ENCODE assay signal across 25 cellular contexts in the genomic region with DNA sequence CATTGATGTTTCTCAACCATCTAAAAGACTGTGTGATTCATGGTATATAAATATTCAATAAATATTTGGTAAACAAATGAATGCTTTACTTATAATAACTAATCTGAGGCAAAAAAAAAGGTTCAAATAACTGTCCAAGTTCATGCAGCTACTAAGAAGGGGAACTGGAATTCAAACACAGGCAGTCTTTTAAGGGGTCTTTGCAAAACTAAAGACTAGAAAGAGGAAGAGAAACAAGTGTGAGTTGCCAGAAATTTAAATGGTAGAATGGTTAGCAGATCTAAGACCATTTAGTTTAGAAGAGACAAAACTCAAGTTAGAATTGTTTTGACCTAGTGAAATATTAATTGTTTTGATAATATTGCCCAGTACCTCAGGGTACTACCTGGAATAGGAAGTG.
DNase-seq lines count a peak whose midpoint lies in the region; ATAC-seq, FAIRE-seq and TF ChIP-seq lines count a peak whose summit lies in the region.
"Had no signal": no experiment of that assay in that cellular context is flagged by ENCODE, and none has a peak within 500 bp of the region (broad histone marks: within the 10 kb centered on the region; RNA-seq: fewer than 3 reads in every experiment).

No MANE protein-coding gene starts in this region.

- in situ Hi-C loops in GM13977 (cut with MboI; ENCODE audit: low pct_unique_long_range_greater_than_20kb, low sequenced_read_pairs, unreplicated experiment): no loop called here

- peak; percentile 34 for ATAC-seq in GM19468 (IDR thresholded peaks at IDR 0.05; ENCODE audit: extremely low read depth, unreplicated experiment)
- peak; percentile 88 for ATAC-seq in HG03103 (IDR thresholded peaks at IDR 0.05; ENCODE audit: low read depth, unreplicated experiment)
- no peak for ATAC-seq in GM18519 (IDR thresholded peaks at IDR 0.05; ENCODE audit: low FRiP score, unreplicated experiment)
- ATAC-seq: A549, left ventricle myocardium superior, mucosa of descending colon, upper lobe of right lung had no signal

- no peaks in the 10 kb centered on the region for H3K9me3 ChIP-seq in OCI-LY3 (ENCODE audit: insufficient read depth, low read length)
- H3K9me3 ChIP-seq: A549, adrenal gland, BLaER1, breast epithelium, mucosa of descending colon, stomach, upper lobe of right lung had no signal

- TF ChIP-seq CTCF in GM13977 (IDR thresholded peaks at IDR 0.05; ENCODE audit: extremely low read depth, insufficient read depth, missing control alignments): no peak
- TF ChIP-seq CTCF in OCI-LY3 (IDR thresholded peaks at IDR 0.05; ENCODE audit: low read depth, low read length): no peak

- peak overlapping the region; percentile 42 for H3K4me2 ChIP-seq in OCI-LY3 (ENCODE audit: low read length)
- H3K4me2 ChIP-seq: A549, BLaER1, neural progenitor cell had no signal

- H3K27ac ChIP-seq in OCI-LY3 (ENCODE audit: low read length): peak overlapping the region; percentile 19
- H3K27ac ChIP-seq: A549, adrenal gland, BLaER1, breast epithelium, neural progenitor cell, stomach, upper lobe of right lung had no signal

- H3K4me3 ChIP-seq in OCI-LY3 (ENCODE audit: low read length): no peak overlapping the region
- H3K4me3 ChIP-seq: A549, adrenal gland, BLaER1, breast epithelium, mucosa of descending colon, neural progenitor cell, stomach, upper lobe of right lung had no signal

- DNase-seq in GM13977 (ENCODE audit: low spot score) (peak; percentile 15), ureter (ENCODE audit: low spot score) (no peak), H54 (ENCODE audit: insufficient read length, low spot score) (no peak)
- DNase-seq in activated T-cell treated with anti-CD3 and anti-CD28 coated beads, Interleukin-2, amount 50 U/mL, for 1 hour: no peak
- DNase-seq: activated CD4-positive, alpha-beta T cell treated with anti-CD3 and anti-CD28 coated beads for 4 hours; activated gamma-delta T cell; adrenal gland; HCEC 1CT; left ventricle myocardium superior; mucosa of descending colon; NCI-H1436 treated with DMSO at 0.1 percent for 48 hours; small intestine; stimulated activated CD4-positive, alpha-beta T cell treated with anti-CD3 and anti-CD28 coated beads, Interleukin-4, amount 100 ng/mL, for 1 hour; stomach; SW 1271; upper lobe of right lung had no signal

- peaks cover 21% of the 10 kb centered on the region for H3K4me1 ChIP-seq in OCI-LY3 (ENCODE audit: low read length)
- H3K4me1 ChIP-seq: A549, BLaER1, breast epithelium, neural progenitor cell, stomach, upper lobe of right lung had no signal

- no peak for FAIRE-seq in H54 (lab: Jason Lieb, UNC)
- FAIRE-seq: small intestine, TTC549 had no signal

- H4K20me1 ChIP-seq in OCI-LY3 (ENCODE audit: insufficient read depth, low read length): no peaks in the 10 kb centered on the region
- H4K20me1 ChIP-seq: BLaER1 had no signal

- no peak overlapping the region for H2AFZ ChIP-seq in OCI-LY3 (ENCODE audit: low read depth, low read length)
- H2AFZ ChIP-seq: neural progenitor cell had no signal

- no peaks in the 10 kb centered on the region for H3K36me3 ChIP-seq in OCI-LY3 (replicated peaks; ENCODE audit: low read depth, low read length)
- H3K36me3 ChIP-seq: adrenal gland, BLaER1, breast epithelium, neural progenitor cell, stomach, upper lobe of right lung had no signal

- no peaks in the 10 kb centered on the region for H3K79me2 ChIP-seq in OCI-LY3 (ENCODE audit: low read length)

- TF ChIP-seq POLR2A in H54 (IDR thresholded peaks at IDR 0.05; ENCODE audit: low read depth, low read length): no peak

- H3K27me3 ChIP-seq in OCI-LY3 (ENCODE audit: low read depth, low read length): no peaks in the 10 kb centered on the region
- H3K27me3 ChIP-seq: adrenal gland, BLaER1, breast epithelium, neural progenitor cell, stomach, upper lobe of right lung had no signal

- no peak overlapping the region for H3K9ac ChIP-seq in OCI-LY3 (ENCODE audit: low read length)
- H3K9ac ChIP-seq: BLaER1, neural progenitor cell had no signal
